8 cellular contexts compared by ENCODE assay signal in the genomic region with DNA sequence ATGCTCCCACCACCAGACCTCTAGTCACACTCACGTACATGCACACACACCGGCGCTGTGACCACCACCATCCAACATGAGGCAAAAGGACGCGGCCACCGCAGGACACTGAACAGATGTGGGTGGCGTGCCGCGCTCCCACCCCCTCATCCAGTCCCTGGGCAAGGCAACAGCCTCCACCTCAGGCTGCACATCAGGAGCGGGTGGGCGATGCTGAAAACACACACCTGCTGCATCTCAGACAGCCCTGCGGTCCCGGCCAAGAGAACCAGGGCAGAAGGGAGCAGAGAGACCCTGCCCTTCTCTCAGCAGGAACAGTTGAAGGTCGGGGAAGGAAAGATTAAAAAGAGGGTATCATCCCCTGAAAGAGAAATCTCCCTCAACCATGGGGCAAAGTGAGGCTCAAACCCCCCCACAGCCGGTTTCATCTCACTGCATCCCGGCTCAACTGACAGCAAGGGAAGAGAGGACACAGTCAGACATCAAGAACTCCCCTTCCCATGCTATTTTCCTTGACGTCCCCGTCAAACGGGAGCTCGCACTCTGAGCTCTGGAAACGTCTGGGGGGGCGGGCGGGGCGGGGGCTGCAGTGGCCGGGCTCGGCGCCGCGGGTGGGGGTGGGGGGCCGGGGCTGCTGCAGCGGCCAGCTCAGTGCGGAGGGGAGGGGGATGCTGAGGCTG. TPM values are rescaled to one million over a fixed set of nuclear protein-coding genes. Genes with fewer than 3 reads are reported as not detected.
DNase-seq lines count a peak whose midpoint lies in the region; ATAC-seq and TF ChIP-seq lines count a peak whose summit lies in the region.

No MANE protein-coding gene starts in this region.

- TF ChIP-seq CTCF in GM12875 (IDR thresholded peaks at IDR 0.05; ENCODE audit: borderline replicate concordance, insufficient read depth, low read depth, low read length) (no peak), SU-DHL-6 (IDR thresholded peaks at IDR 0.05; ENCODE audit: insufficient read depth, low read length, poor library complexity, severe bottlenecking) (no peak), fibroblast of the aortic adventitia (IDR thresholded peaks at IDR 0.05; ENCODE audit: insufficient read depth, low read length) (no peak), retinal pigment epithelial cell (conservative IDR thresholded peaks at IDR 0.05; ENCODE audit: low read depth, low read length) (no peak)

- H3K27me3 ChIP-seq in SU-DHL-6 (ENCODE audit: low read length) = no peaks in the 10 kb centered on the region

- intact Hi-C loops in sciatic nerve (cut with DNase I) = no loop called here

- no peaks in the 10 kb centered on the region for H3K9me3 ChIP-seq in SU-DHL-6 (ENCODE audit: insufficient read depth, low read length)

- no peak for ATAC-seq in sciatic nerve

- H3K9ac ChIP-seq in SU-DHL-6 (ENCODE audit: low read length) = peak overlapping the region; percentile 57

- no peaks in the 10 kb centered on the region; the same call in 1 of the 2 replicates for H4K20me1 ChIP-seq in SU-DHL-6 (ENCODE audit: low read depth, low read length)

- DNase-seq in fibroblast of the aortic adventitia (ENCODE audit: low read depth) (no peak), retinal pigment epithelial cell (ENCODE audit: low read depth) (no peak), sciatic nerve (ENCODE audit: low spot score) (no peak), NCI-H2171 treated with DMSO at 0.1 percent for 48 hours (lab: John Stamatoyannopoulos, UW) (no peak), NCI-H524 (lab: John Stamatoyannopoulos, UW) (no peak), UCSD-AML1 (lab: John Stamatoyannopoulos, UW; ENCODE audit: unreplicated experiment) (no peak)

- H3K36me3 ChIP-seq in SU-DHL-6 (ENCODE audit: low read length) = no peaks in the 10 kb centered on the region

- H3F3A ChIP-seq in SU-DHL-6 (ENCODE audit: insufficient read depth) = peaks cover 6% of the 10 kb centered on the region; the same call in 1 of the 2 replicates

- H3K4me3 ChIP-seq in GM12875 (ENCODE audit: low read depth, low read length) = peak overlapping the region; percentile 59
- no peak overlapping the region for H3K4me3 ChIP-seq in SU-DHL-6 (ENCODE audit: insufficient read depth, low read length, poor library complexity, severe bottlenecking)
- H3K4me3 ChIP-seq in fibroblast of the aortic adventitia (ENCODE audit: low read depth, low read length) = peak overlapping the region; percentile 79
- peak overlapping the region; percentile 61 for H3K4me3 ChIP-seq in retinal pigment epithelial cell (ENCODE audit: low read length)

- no peak overlapping the region for H2AFZ ChIP-seq in SU-DHL-6 (ENCODE audit: low read depth, low read length, severe bottlenecking)

- H3K27ac ChIP-seq in SU-DHL-6 (ENCODE audit: low read depth, low read length) = no peak overlapping the region

- H3K4me2 ChIP-seq in SU-DHL-6 (ENCODE audit: low read depth, low read length, poor library complexity, severe bottlenecking) = peak overlapping the region; percentile 45

- H3K9me2 ChIP-seq in SU-DHL-6 (replicated peaks; ENCODE audit: insufficient read depth, low read length) = no peaks in the 10 kb centered on the region

- H3K79me2 ChIP-seq in SU-DHL-6 (ENCODE audit: insufficient read depth, low read length) = no peaks in the 10 kb centered on the region; the same call in 1 of the 2 replicates

RNA-seq across cellular contexts. Expression of a gene that starts 1.1 kb away (rescaled TPM):
- total RNA-seq in fibroblast of the aortic adventitia (ENCODE audit: low replicate concordance) (25.8 and 31.2 TPM in 2 replicates), sciatic nerve (30.5 TPM)

RNA-seq across cellular contexts. Expression of a gene that starts 37.6 kb away (rescaled TPM):
- total RNA-seq in fibroblast of the aortic adventitia (ENCODE audit: low replicate concordance) = 21.6 and 24.9 TPM in 2 replicates
- 15.6 TPM for total RNA-seq in sciatic nerve
